16 cellular contexts compared by ENCODE assay signal in genomic region chr15:28105793-28106192, GRCh38. TPM values are rescaled to one million over a fixed set of nuclear protein-coding genes. Genes with fewer than 3 reads are reported as not detected.
DNase-seq lines count a peak whose midpoint lies in the region; ATAC-seq and TF ChIP-seq lines count a peak whose summit lies in the region.
"Had no signal": no experiment of that assay in that cellular context is flagged by ENCODE, and none has a peak within 500 bp of the region (broad histone marks: within the 10 kb centered on the region; RNA-seq: fewer than 3 reads in every experiment).

No MANE protein-coding gene starts in this region.

- H3K4me1 ChIP-seq in A673 (ENCODE audit: insufficient read depth, low read length, poor library complexity, severe bottlenecking), result peaks cover 8% of the 10 kb centered on the region
- H3K4me1 ChIP-seq: parathyroid adenoma had no signal

- H3K27me3 ChIP-seq in A673 (replicated peaks; ENCODE audit: insufficient read depth, low read depth, low read length, poor library complexity), result no peaks in the 10 kb centered on the region
- H3K27me3 ChIP-seq: brain microvascular endothelial cell had no signal

- no peak for DNase-seq in activated naive CD4-positive, alpha-beta T cell treated with anti-CD3 and anti-CD28 coated beads, Interleukin-2, amount 50 U/mL, for 16 hours
- DNase-seq in activated CD8-positive, alpha-beta T cell treated with anti-CD3 and anti-CD28 coated beads for 36 hours, result no peak
- DNase-seq in immature natural killer cell (no peak), A673 (ENCODE audit: low spot score) (no peak)
- DNase-seq in stimulated activated effector memory CD8-positive, alpha-beta T cell treated with anti-CD3 and anti-CD28 coated beads, Interleukin-12 subunit alpha, Interleukin-12 subunit beta, amount 100 ng/mL, for 72 hours (ENCODE audit: low spot score in 2 of 2), result no peak
- DNase-seq: activated CD4-positive, CD25-positive, alpha-beta regulatory T cell; brain microvascular endothelial cell; DMS79 treated with DMSO at 0.1 percent for 48 hours; HCEC 1CT; NCI-H510A treated with DMSO at 0.1 percent for 48 hours; PC-9 had no signal

- H3K4me1 Mint-ChIP-seq in activated naive CD4-positive, alpha-beta T cell treated with anti-CD3 and anti-CD28 coated beads, Interleukin-2, amount 50 U/mL, for 24 hours, result peaks cover 9% of the 10 kb centered on the region
- H3K4me1 Mint-ChIP-seq in activated CD8-positive, alpha-beta T cell treated with anti-CD3 and anti-CD28 coated beads for 36 hours (ENCODE audit: low read depth), result peaks cover 9% of the 10 kb centered on the region
- peaks cover 28 to 40% of the 10 kb centered on the region in 2 donors for H3K4me1 Mint-ChIP-seq in immature natural killer cell
- H3K4me1 Mint-ChIP-seq in stimulated activated effector memory CD8-positive, alpha-beta T cell treated with anti-CD3 and anti-CD28 coated beads, Interleukin-12 subunit alpha, Interleukin-12 subunit beta, amount 100 ng/mL, for 72 hours, result peaks cover 22% of the 10 kb centered on the region

- H3K4me3 Mint-ChIP-seq in activated naive CD4-positive, alpha-beta T cell treated with anti-CD3 and anti-CD28 coated beads, Interleukin-2, amount 50 U/mL, for 24 hours, result peak overlapping the region; percentile 62
- peak overlapping the region; percentile 55 for H3K4me3 Mint-ChIP-seq in activated CD8-positive, alpha-beta T cell treated with anti-CD3 and anti-CD28 coated beads for 36 hours
- peak overlapping the region; percentile 59 to 79 (median 74) for H3K4me3 Mint-ChIP-seq in immature natural killer cell
- H3K4me3 Mint-ChIP-seq in stimulated activated effector memory CD8-positive, alpha-beta T cell treated with anti-CD3 and anti-CD28 coated beads, Interleukin-12 subunit alpha, Interleukin-12 subunit beta, amount 100 ng/mL, for 72 hours, result peak overlapping the region; percentile 71

- POLR2A ChIA-PET in activated CD8-positive, alpha-beta T cell treated with anti-CD3 and anti-CD28 coated beads for 36 hours (lab: Charles Lee), result no interaction called here
- POLR2A ChIA-PET in A673 (lab: Charles Lee; ENCODE audit: low non-redundant PET), result no interaction called here

- H3K27ac ChIP-seq in A673 (ENCODE audit: low read depth, low read length, poor library complexity, severe bottlenecking), result no peak overlapping the region
- H3K27ac ChIP-seq: brain microvascular endothelial cell, parathyroid adenoma, PC-9 had no signal

- H3K9me3 Mint-ChIP-seq in activated naive CD4-positive, alpha-beta T cell treated with anti-CD3 and anti-CD28 coated beads, Interleukin-2, amount 50 U/mL, for 24 hours, result no peaks in the 10 kb centered on the region
- H3K9me3 Mint-ChIP-seq in activated CD8-positive, alpha-beta T cell treated with anti-CD3 and anti-CD28 coated beads for 36 hours, result no peaks in the 10 kb centered on the region
- peaks cover 0 to 2% (median 0%) of the 10 kb centered on the region in 6 donors for H3K9me3 Mint-ChIP-seq in immature natural killer cell
- no peaks in the 10 kb centered on the region for H3K9me3 Mint-ChIP-seq in stimulated activated effector memory CD8-positive, alpha-beta T cell treated with anti-CD3 and anti-CD28 coated beads, Interleukin-12 subunit alpha, Interleukin-12 subunit beta, amount 100 ng/mL, for 72 hours

- CTCF ChIA-PET in activated CD8-positive, alpha-beta T cell treated with anti-CD3 and anti-CD28 coated beads for 36 hours (lab: Charles Lee), result no interaction called here
- CTCF ChIA-PET in A673 (lab: Charles Lee), result no interaction called here

- intact Hi-C loops in activated CD8-positive, alpha-beta T cell treated with anti-CD3 and anti-CD28 coated beads for 36 hours (cut with micrococcal nuclease), result no loop called here
- intact Hi-C loops in A673 (cut with micrococcal nuclease; ENCODE audit: unreplicated experiment), result no loop called here

- no peaks in the 10 kb centered on the region for H3K36me3 Mint-ChIP-seq in activated naive CD4-positive, alpha-beta T cell treated with anti-CD3 and anti-CD28 coated beads, Interleukin-2, amount 50 U/mL, for 24 hours
- no peaks in the 10 kb centered on the region for H3K36me3 Mint-ChIP-seq in activated CD8-positive, alpha-beta T cell treated with anti-CD3 and anti-CD28 coated beads for 36 hours (ENCODE audit: low read depth)
- H3K36me3 Mint-ChIP-seq in immature natural killer cell, result no peaks in the 10 kb centered on the region
- H3K36me3 Mint-ChIP-seq in stimulated activated effector memory CD8-positive, alpha-beta T cell treated with anti-CD3 and anti-CD28 coated beads, Interleukin-12 subunit alpha, Interleukin-12 subunit beta, amount 100 ng/mL, for 72 hours, result no peaks in the 10 kb centered on the region

- H3K27ac Mint-ChIP-seq in activated naive CD4-positive, alpha-beta T cell treated with anti-CD3 and anti-CD28 coated beads, Interleukin-2, amount 50 U/mL, for 24 hours, result no peak overlapping the region
- no peak overlapping the region for H3K27ac Mint-ChIP-seq in activated CD8-positive, alpha-beta T cell treated with anti-CD3 and anti-CD28 coated beads for 36 hours
- peak overlapping the region in 3 of 6 donors; percentile 56 to 87 (median 86) for H3K27ac Mint-ChIP-seq in immature natural killer cell
- no peak overlapping the region for H3K27ac Mint-ChIP-seq in stimulated activated effector memory CD8-positive, alpha-beta T cell treated with anti-CD3 and anti-CD28 coated beads, Interleukin-12 subunit alpha, Interleukin-12 subunit beta, amount 100 ng/mL, for 72 hours

- no peaks in the 10 kb centered on the region for H3K9me3 ChIP-seq in A673 (ENCODE audit: low read depth, low read length, poor library complexity, severe bottlenecking)
- H3K9me3 ChIP-seq: gastroesophageal sphincter had no signal

- no TSS peak for BruUV-seq in A673 (replicated peaks; lab: Mats Ljungman, UMichigan)

- ATAC-seq in activated CD8-positive, alpha-beta T cell treated with anti-CD3 and anti-CD28 coated beads for 36 hours, result no peak
- no peak for ATAC-seq in stimulated activated effector memory CD8-positive, alpha-beta T cell treated with anti-CD3 and anti-CD28 coated beads, Interleukin-12 subunit alpha, Interleukin-12 subunit beta, amount 100 ng/mL, for 72 hours
- ATAC-seq in HG03439 (IDR thresholded peaks at IDR 0.05; ENCODE audit: unreplicated experiment) (no peak), GM18873 (IDR thresholded peaks at IDR 0.05; ENCODE audit: low FRiP score, unreplicated experiment) (no peak)
- ATAC-seq: gastroesophageal sphincter had no signal

- TF ChIP-seq CTCF in activated CD8-positive, alpha-beta T cell treated with anti-CD3 and anti-CD28 coated beads for 36 hours (IDR thresholded peaks at IDR 0.05), result no peak
- no peak for TF ChIP-seq CTCF in A673 (conservative IDR thresholded peaks at IDR 0.05; ENCODE audit: low read depth, low read length)

- no peak overlapping the region for H3K4me3 ChIP-seq in A673 (ENCODE audit: low read depth, low read length, poor library complexity, severe bottlenecking)
- H3K4me3 ChIP-seq: PC-9 had no signal

- H3K27me3 Mint-ChIP-seq in activated naive CD4-positive, alpha-beta T cell treated with anti-CD3 and anti-CD28 coated beads, Interleukin-2, amount 50 U/mL, for 24 hours, result peaks cover 20% of the 10 kb centered on the region
- peaks cover 24% of the 10 kb centered on the region for H3K27me3 Mint-ChIP-seq in activated CD8-positive, alpha-beta T cell treated with anti-CD3 and anti-CD28 coated beads for 36 hours
- peaks cover 4 to 18% (median 5%) of the 10 kb centered on the region in 3 donors for H3K27me3 Mint-ChIP-seq in immature natural killer cell (ENCODE audit: low read depth in 3 of 3)

- H3K36me3 ChIP-seq in A673 (ENCODE audit: insufficient read depth, low read length, poor library complexity, severe bottlenecking), result no peaks in the 10 kb centered on the region
- H3K36me3 ChIP-seq: gastroesophageal sphincter had no signal

RNA-seq across cellular contexts. Expression of gene OCA2, which starts 6.7 kb away (rescaled TPM):
- total RNA-seq in activated CD8-positive, alpha-beta T cell treated with anti-CD3 and anti-CD28 coated beads for 36 hours, result not detected
- under 1 TPM in 1 of 3 donors, not detected in 2; 0.50 TPM for polyA plus RNA-seq in immature natural killer cell
- 0.09 TPM in 1 of 2 replicates, not detected in the other for total RNA-seq in A673 (2021)
- total RNA-seq: PC-9 had no signal
